ENCODE assay signal across 8 cellular contexts in genomic region chr22:21642584-21643448, GRCh38. TPM values are rescaled to one million over a fixed set of nuclear protein-coding genes. Genes with fewer than 3 reads are reported as not detected.
DNase-seq lines count a peak whose midpoint lies in the region; ATAC-seq and TF ChIP-seq lines count a peak whose summit lies in the region.

No MANE protein-coding gene starts in this region.

- H3K4me3 Mint-ChIP-seq in effector memory CD8-positive, alpha-beta T cell, result peak overlapping the region; percentile 72

- H3K9me3 ChIP-seq in mononuclear cell (ENCODE audit: low read depth, low read length), result no peaks in the 10 kb centered on the region
- H3K9me3 ChIP-seq in stomach, result no peaks in the 10 kb centered on the region

- H3K4me1 ChIP-seq in mononuclear cell (ENCODE audit: insufficient read depth, low read length), result peaks cover 36% of the 10 kb centered on the region
- H3K4me1 ChIP-seq in stomach, result peaks cover 21 to 39% (median 35%) of the 10 kb centered on the region in 4 donors

- H3K36me3 ChIP-seq in stomach, result peaks cover 8 to 28% (median 17%) of the 10 kb centered on the region in 4 donors

- no peak for ATAC-seq in effector memory CD8-positive, alpha-beta T cell (replicated peaks)

- peak; percentile 26 for TF ChIP-seq POLR2A in GM19193 (IDR thresholded peaks at IDR 0.05; ENCODE audit: extremely low read depth, insufficient read depth, insufficient read length)
- TF ChIP-seq POLR2A in stomach (IDR thresholded peaks at IDR 0.05), result no peak

- peak overlapping the region; percentile 82 to 87 (median 84) for H3K27ac ChIP-seq in stomach

- H3K4me1 Mint-ChIP-seq in effector memory CD8-positive, alpha-beta T cell (ENCODE audit: low read depth in 2 of 2), result peaks cover 20 to 26% of the 10 kb centered on the region in 2 donors

- WGBS in stomach, 5 donors, result 1 to 2% (median 1%) methylated on average over 15 to 56 of the region's 56 CpGs

- peaks cover 39% of the 10 kb centered on the region for H3K36me3 Mint-ChIP-seq in effector memory CD8-positive, alpha-beta T cell (ENCODE audit: insufficient read depth)

- intact Hi-C loops in stomach (cut with DNase I; ENCODE audit: low total_unique reads), result no loop called here

- no peaks in the 10 kb centered on the region for H3K27me3 Mint-ChIP-seq in effector memory CD8-positive, alpha-beta T cell

- H3K27ac Mint-ChIP-seq in effector memory CD8-positive, alpha-beta T cell, result peak overlapping the region; percentile 75 to 89

- no peaks in the 10 kb centered on the region for H3K9me3 Mint-ChIP-seq in effector memory CD8-positive, alpha-beta T cell

- H3K27me3 ChIP-seq in mononuclear cell (ENCODE audit: insufficient read depth, low read length) (no peaks in the 10 kb centered on the region), stomach (no peaks in the 10 kb centered on the region)

- TF ChIP-seq EP300 in stomach (IDR thresholded peaks at IDR 0.05), result no peak

- H3K4me3 ChIP-seq in mononuclear cell (ENCODE audit: low read length) (peak overlapping the region; percentile 54), stomach (peak overlapping the region; percentile 76 to 80 (median 78))

- no peak for DNase-seq in AG09319 (ENCODE audit: extremely low read depth, low read depth)
- peak; percentile 24 for DNase-seq in NCI-H226
- peak; percentile 36 to 53 for DNase-seq in activated CD4-positive, alpha-beta T cell treated with anti-CD3 and anti-CD28 coated beads, Interleukin-2, amount 50 U/mL, for 24 hours (ENCODE audit: low read depth in 1 of 2, low spot score in 1 of 2)
- DNase-seq in effector memory CD8-positive, alpha-beta T cell, result peak; percentile 38 to 55 (median 44)
- peak; percentile 57 for DNase-seq in stomach
- no peak for DNase-seq in middle frontal gyrus (ENCODE audit: extremely low spot score, low spot score)

- TF ChIP-seq CTCF in AG09319 (IDR thresholded peaks at IDR 0.05; ENCODE audit: low read depth, low read length) (peak; percentile 58), stomach (IDR thresholded peaks at IDR 0.05) (peak in 4 of 7 experiments; percentile 21 to 45 (median 36))

RNA-seq across cellular contexts. Expression of gene SDF2L1, which starts 0.7 kb away (rescaled TPM):
- total RNA-seq in mononuclear cell, result 10.0 TPM
- 100 to 1,000 TPM in 1 of 5 donors, 10 to 100 TPM in 2, 1 to 10 TPM in 1, not detected in 1; 4.0 to 101 (median 24.2) TPM for total RNA-seq in stomach
- 10 to 100 TPM; 36.4 to 42.7 (median 39.0) TPM for polyA plus RNA-seq in stomach

RNA-seq across cellular contexts. Expression of gene CCDC116, which starts 10.3 kb away (rescaled TPM):
- total RNA-seq in mononuclear cell, result not detected
- total RNA-seq in stomach, result not detected
- polyA plus RNA-seq in stomach, result under 1 TPM in 2 of 3 donors, not detected in 1; 0.25 to 0.48 TPM

RNA-seq across cellular contexts. Expression of gene YDJC, which starts 13.0 kb away (rescaled TPM):
- 20.7 TPM for total RNA-seq in mononuclear cell
- total RNA-seq in stomach, result 10 to 100 TPM in 4 of 5 donors, 1 to 10 TPM in 1; 8.1 to 75.3 (median 41.1) TPM
- polyA plus RNA-seq in stomach, result 10 to 100 TPM; 23.8 to 42.4 (median 35.1) TPM

RNA-seq across cellular contexts. Expression of gene PPIL2, which starts 23.0 kb away (rescaled TPM):
- total RNA-seq in mononuclear cell (32.0 TPM), stomach (10 to 100 TPM; 35.0 to 77.9 (median 51.1) TPM)
- polyA plus RNA-seq in stomach, result 10 to 100 TPM; 20.6 to 36.0 (median 22.3) TPM

Comparison
In these comparisons a context has a peak if more than half of its experiments do, and no peak if none do; other contexts are left out.
1. DNase-seq: peak in NCI-H226 (single experiment), activated CD4-positive, alpha-beta T cell treated with anti-CD3 and anti-CD28 coated beads, Interleukin-2, amount 50 U/mL, for 24 hours (2 of 2), effector memory CD8-positive, alpha-beta T cell (3 of 3) and stomach (single experiment); none in AG09319 (single experiment) and middle frontal gyrus (single experiment).